In genomic region chr4:111230265-111230664, GRCh38 we compare ENCODE assay signal across 13 cellular contexts.
"Had no signal": no experiment of that assay in that cellular context is flagged by ENCODE, and none has a peak within 500 bp of the region (broad histone marks: within the 10 kb centered on the region; RNA-seq: fewer than 3 reads in every experiment).

No MANE protein-coding gene starts in this region.

- ATAC-seq: activated naive CD8-positive, alpha-beta T cell treated with anti-CD3 and anti-CD28 coated beads, Interleukin-2, amount 50 U/mL, for 24 hours; right cardiac atrium had no signal

- H3K27ac ChIP-seq: suprapubic skin had no signal

- H3K4me1 Mint-ChIP-seq: activated naive CD8-positive, alpha-beta T cell treated with anti-CD3 and anti-CD28 coated beads, Interleukin-2, amount 50 U/mL, for 24 hours; nephron had no signal

- DNase-seq: activated CD4-positive, alpha-beta T cell treated with anti-CD3 and anti-CD28 coated beads, Interleukin-2, amount 50 U/mL, for 4 hours; activated CD4-positive, CD25-positive, alpha-beta regulatory T cell treated with anti-CD3 and anti-CD28 coated beads, Interleukin-2, amount 50 U/mL, for 72 hours; activated naive CD4-positive, alpha-beta T cell treated with Interleukin-2 at 50 U/mL for 16 hours; activated naive CD8-positive, alpha-beta T cell treated with anti-CD3 and anti-CD28 coated beads, Interleukin-2, amount 50 U/mL, for 24 hours; activated T-cell treated with anti-CD3 and anti-CD28 coated beads for 4 hours; erythroblast; mesendoderm; occipital lobe; right cardiac atrium; trophoblast cell had no signal

- H3K4me1 ChIP-seq: suprapubic skin had no signal

- H3K27me3 ChIP-seq: suprapubic skin had no signal

- H3K9me3 ChIP-seq: suprapubic skin had no signal

- H3K27ac Mint-ChIP-seq: activated naive CD8-positive, alpha-beta T cell treated with anti-CD3 and anti-CD28 coated beads, Interleukin-2, amount 50 U/mL, for 24 hours; nephron; stimulated activated naive CD8-positive, alpha-beta T cell treated with anti-CD3 and anti-CD28 coated beads, Interleukin-15, Interleukin-2, amounts not matched to agents 100 ng/mL and 50 ng/mL, for 24 hours had no signal

- H3K27me3 Mint-ChIP-seq: activated naive CD8-positive, alpha-beta T cell treated with anti-CD3 and anti-CD28 coated beads, Interleukin-2, amount 50 U/mL, for 24 hours; stimulated activated naive CD8-positive, alpha-beta T cell treated with anti-CD3 and anti-CD28 coated beads, Interleukin-15, Interleukin-2, amounts not matched to agents 100 ng/mL and 50 ng/mL, for 24 hours had no signal

- H3K36me3 ChIP-seq: suprapubic skin had no signal

- H3K4me3 ChIP-seq: suprapubic skin had no signal

- H3K4me3 Mint-ChIP-seq: activated naive CD8-positive, alpha-beta T cell treated with anti-CD3 and anti-CD28 coated beads, Interleukin-2, amount 50 U/mL, for 24 hours; nephron; stimulated activated naive CD8-positive, alpha-beta T cell treated with anti-CD3 and anti-CD28 coated beads, Interleukin-15, Interleukin-2, amounts not matched to agents 100 ng/mL and 50 ng/mL, for 24 hours had no signal

- H3K9me3 Mint-ChIP-seq: activated naive CD8-positive, alpha-beta T cell treated with anti-CD3 and anti-CD28 coated beads, Interleukin-2, amount 50 U/mL, for 24 hours; nephron; stimulated activated naive CD8-positive, alpha-beta T cell treated with anti-CD3 and anti-CD28 coated beads, Interleukin-15, Interleukin-2, amounts not matched to agents 100 ng/mL and 50 ng/mL, for 24 hours had no signal
